In genomic region chr11:71435278-71435951, GRCh38 we compare ENCODE assay signal across 19 cellular contexts. TPM values are rescaled to one million over a fixed set of nuclear protein-coding genes. Genes with fewer than 3 reads are reported as not detected.
DNase-seq lines count a peak whose midpoint lies in the region; ATAC-seq and TF ChIP-seq lines count a peak whose summit lies in the region.
"Had no signal": no experiment of that assay in that cellular context is flagged by ENCODE, and none has a peak within 500 bp of the region (broad histone marks: within the 10 kb centered on the region; RNA-seq: fewer than 3 reads in every experiment).

No MANE protein-coding gene starts in this region.

- H3K27ac ChIP-seq in dorsolateral prefrontal cortex (peak overlapping the region in 50 of 59 donors; percentile 20 to 99 (median 94)), substantia nigra (ENCODE audit: low read depth, low read length, poor library complexity, severe bottlenecking) (peak overlapping the region; percentile 98), sigmoid colon (no peak overlapping the region)
- H3K27ac ChIP-seq: PC-9, SJSA1 had no signal

- H3K9me3 ChIP-seq in sigmoid colon, result no peaks in the 10 kb centered on the region
- H3K9me3 ChIP-seq: SJSA1 had no signal

- peaks cover 1 to 2% (median 1%) of the 10 kb centered on the region in 3 donors for H3K27me3 Mint-ChIP-seq in CD14-positive monocyte (ENCODE audit: low read depth in 3 of 3)
- H3K27me3 Mint-ChIP-seq: B cell; CD4-positive, CD25-positive, alpha-beta regulatory T cell had no signal

- 96% methylated on average over 39 of the region's 39 CpGs for WGBS in sigmoid colon, 2 donors

- no peak overlapping the region for H3K4me3 ChIP-seq in dorsolateral prefrontal cortex
- H3K4me3 ChIP-seq in sigmoid colon, result no peak overlapping the region
- H3K4me3 ChIP-seq: PC-9, SJSA1 had no signal

- no peak overlapping the region for H3K27ac Mint-ChIP-seq in CD14-positive monocyte
- H3K27ac Mint-ChIP-seq: B cell; CD4-positive, CD25-positive, alpha-beta regulatory T cell had no signal

- no peak for TF ChIP-seq POLR2A in sigmoid colon (IDR thresholded peaks at IDR 0.05)

- peaks cover 9% of the 10 kb centered on the region for H3K4me1 Mint-ChIP-seq in CD14-positive monocyte
- H3K4me1 Mint-ChIP-seq: B cell; CD4-positive, CD25-positive, alpha-beta regulatory T cell had no signal

- peak; percentile 58 for DNase-seq in activated effector memory CD4-positive, alpha-beta T cell treated with anti-CD3 and anti-CD28 coated beads, Interleukin-2, amount 50 U/mL, for 16 hours
- no peak for DNase-seq in activated effector memory CD4-positive, alpha-beta T cell treated with Interleukin-2 at 50 U/mL for 16 hours
- DNase-seq in CD14-positive monocyte (ENCODE audit: low spot score) (peak; percentile 40), dorsolateral prefrontal cortex (peak in 1 of 10 donors; percentile 23), substantia nigra (lab: John Stamatoyannopoulos, UW) (no peak), GM19240 (ENCODE audit: insufficient read length, low spot score) (no peak), sigmoid colon (no peak)
- DNase-seq: CD4-positive, CD25-positive, alpha-beta regulatory T cell; DMS153; DND-41; KG1; MM.1S; NCI-H2029; NCI-H526 treated with DMSO at 0.1 percent for 48 hours; PC-9; Right ventricle myocardium superior had no signal

- H3K27me3 ChIP-seq in dorsolateral prefrontal cortex (no peaks in the 10 kb centered on the region), sigmoid colon (no peaks in the 10 kb centered on the region)
- H3K27me3 ChIP-seq: SJSA1 had no signal

- TF ChIP-seq CTCF in CD14-positive monocyte (IDR thresholded peaks at IDR 0.05), result no peak
- no peak for TF ChIP-seq CTCF in dorsolateral prefrontal cortex (IDR thresholded peaks at IDR 0.05 in 54 of 56, conservative IDR thresholded peaks at IDR 0.05 in 2 of 56; ENCODE audit: low read depth in 1 of 56, partially characterized antibody in 56 of 56)
- TF ChIP-seq CTCF in sigmoid colon (IDR thresholded peaks at IDR 0.05), result no peak

- no peak for TF ChIP-seq EP300 in sigmoid colon (IDR thresholded peaks at IDR 0.05)

- peaks cover 0 to 32% (median 1%) of the 10 kb centered on the region in 4 donors for H3K36me3 ChIP-seq in sigmoid colon
- H3K36me3 ChIP-seq: SJSA1 had no signal

- intact Hi-C loops in CD14-positive monocyte (cut with micrococcal nuclease), result no loop called here
- intact Hi-C loops in dorsolateral prefrontal cortex (cut with DNase I), result loop anchor here in 1 of 2 donors (10.0 kb wide), 2 partner anchors 129 to 291 kb away; partner anchors contain the start of gene KRTAP5-10
- intact Hi-C loops in sigmoid colon (cut with DNase I), result no loop called here

- peaks cover 9 to 11% of the 10 kb centered on the region in 2 donors for H3K36me3 Mint-ChIP-seq in CD14-positive monocyte

- ATAC-seq in HG02884 (IDR thresholded peaks at IDR 0.05; ENCODE audit: unreplicated experiment), result no peak

- H3K9me3 Mint-ChIP-seq in CD14-positive monocyte, result peaks cover 0 to 2% (median 0%) of the 10 kb centered on the region in 7 donors
- H3K9me3 Mint-ChIP-seq: CD4-positive, CD25-positive, alpha-beta regulatory T cell had no signal

- no peaks in the 10 kb centered on the region for H3K4me1 ChIP-seq in sigmoid colon
- H3K4me1 ChIP-seq: SJSA1 had no signal

- no peak overlapping the region for H3K4me3 Mint-ChIP-seq in CD14-positive monocyte
- H3K4me3 Mint-ChIP-seq: B cell; CD4-positive, CD25-positive, alpha-beta regulatory T cell had no signal

RNA-seq across cellular contexts. Expression of gene DHCR7, which starts 12.8 kb away (rescaled TPM):
- 1 to 10 TPM; 2.2 to 3.9 TPM for polyA plus RNA-seq in CD14-positive monocyte
- total RNA-seq in dorsolateral prefrontal cortex, result 100 to 1,000 TPM in 13 of 120 experiments, 10 to 100 TPM in 107; 31.8 to 187 (median 67.2) TPM
- 1 to 10 TPM; 4.1 to 7.5 (median 5.3) TPM for total RNA-seq in sigmoid colon
- polyA plus RNA-seq in sigmoid colon, result 10 to 100 TPM in 1 of 3 donors, 1 to 10 TPM in 2; 2.4 to 54.2 (median 8.8) TPM

RNA-seq across cellular contexts. Expression of gene NADSYN1, which starts 17.6 kb away (rescaled TPM):
- polyA plus RNA-seq in CD14-positive monocyte (10 to 100 TPM; 44.1 to 44.8 TPM), sigmoid colon (100 to 1,000 TPM in 1 of 3 donors, 10 to 100 TPM in 2; 31.8 to 136 (median 42.5) TPM)
- total RNA-seq in dorsolateral prefrontal cortex (100 to 1,000 TPM in 15 of 120 experiments, 10 to 100 TPM in 105; 44.1 to 151 (median 75.1) TPM), sigmoid colon (10 to 100 TPM; 24.6 to 72.0 (median 38.3) TPM)

Comparison
In these comparisons a context has a peak if more than half of its experiments do, and no peak if none do; other contexts are left out.
1. DNase-seq: peak in activated effector memory CD4-positive, alpha-beta T cell treated with anti-CD3 and anti-CD28 coated beads, Interleukin-2, amount 50 U/mL, for 16 hours (single experiment) and CD14-positive monocyte (single experiment); none in activated effector memory CD4-positive, alpha-beta T cell treated with Interleukin-2 at 50 U/mL for 16 hours (single experiment), substantia nigra (0 of 49), GM19240 (single experiment) and sigmoid colon (single experiment).
2. H3K27ac ChIP-seq: peak in dorsolateral prefrontal cortex (50 of 59) and substantia nigra (single experiment); none in sigmoid colon (0 of 4).